In the genomic region with DNA sequence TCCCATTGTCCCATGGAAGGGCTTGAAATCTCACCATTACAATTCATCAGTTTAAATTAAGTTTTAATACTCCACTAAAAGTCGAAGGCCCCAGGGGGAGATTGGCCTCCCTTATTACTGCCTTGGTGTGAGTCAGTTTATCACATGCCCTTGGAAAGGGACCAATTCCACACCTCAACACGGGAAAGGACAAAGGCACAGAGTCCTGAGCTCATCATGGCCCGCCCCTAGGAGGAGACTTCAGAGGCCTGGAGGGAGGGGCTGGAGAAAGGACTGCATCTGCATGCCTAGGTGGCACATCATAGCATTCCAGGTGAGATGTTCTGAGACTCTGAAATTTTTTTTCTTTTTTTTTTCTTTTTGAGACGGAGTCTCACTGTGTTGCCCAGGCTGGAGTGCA, we compare ENCODE assay signal across 1 cellular context.
TF ChIP-seq lines count a peak whose summit lies in the region.

No MANE protein-coding gene starts in this region.

TF ChIP-seq in GM23338, 12 proteins besides CTCF, POLR2A, EP300 and RAD21 (continued from another document):
- TF ChIP-seq JUNB (IDR thresholded peaks at IDR 0.05; ENCODE audit: unreplicated experiment) (no peak), ZNF331 (CRISPR knock-in tag; IDR thresholded peaks at IDR 0.05; ENCODE audit: low read depth) (no peak), EZH2 (IDR thresholded peaks at IDR 0.05; ENCODE audit: low read depth, unreplicated experiment) (no peak), CREB1 (CRISPR knock-in tag; IDR thresholded peaks at IDR 0.05; ENCODE audit: low read depth) (no peak), NANOG (IDR thresholded peaks at IDR 0.05; ENCODE audit: borderline replicate concordance) (no peak)
